9 cellular contexts compared by ENCODE assay signal in genomic region chr5:11904270-11904906, GRCh38. TPM values are rescaled to one million over a fixed set of nuclear protein-coding genes. Genes with fewer than 3 reads are reported as not detected.
A peak's percentile ranks its signal among the peaks of the same experiment; 100 is the strongest.
DNase-seq lines count a peak whose midpoint lies in the region; ATAC-seq and TF ChIP-seq lines count a peak whose summit lies in the region.
"Had no signal": no experiment of that assay in that cellular context is flagged by ENCODE, and none has a peak within 500 bp of the region (broad histone marks: within the 10 kb centered on the region; RNA-seq: fewer than 3 reads in every experiment).

TSS of gene CTNND2 (minus strand) at chr5:11904446. CDS start at chr5:11903853, 593 bp downstream.

- H3K27me3 ChIP-seq in thoracic aorta (replicated peaks; ENCODE audit: insufficient read depth): no peaks in the 10 kb centered on the region

- TF ChIP-seq CTCF in astrocyte of the spinal cord (IDR thresholded peaks at IDR 0.05; ENCODE audit: low read depth, low read length) (no peak), thoracic aorta (IDR thresholded peaks at IDR 0.05) (no peak), lower leg skin (IDR thresholded peaks at IDR 0.05) (no peak), GM10248 (IDR thresholded peaks at IDR 0.05; ENCODE audit: control extremely low read depth, extremely low read depth, low read depth, missing control alignments) (no peak)

- H3K4me3 ChIP-seq in astrocyte of the spinal cord (ENCODE audit: low read depth, low read length): peak within 1 kb of the TSS; percentile 44
- H3K4me3 ChIP-seq in thoracic aorta: peak within 1 kb of the TSS; percentile 29
- H3K4me3 ChIP-seq in lower leg skin (ENCODE audit: low read depth, poor library complexity, severe bottlenecking): no peak within 1 kb of the TSS
- H3K4me3 ChIP-seq: SJSA1 had no signal

- no peak for ATAC-seq in thoracic aorta (ENCODE audit: insufficient number of reproducible peaks, low FRiP score, low read depth)

- WGBS in lower leg skin, 2 donors: 2% methylated on average over 31 to 38 of the region's 63 CpGs

- peak; percentile 20 for DNase-seq in NCI-H345 (lab: John Stamatoyannopoulos, UW)
- no peak for DNase-seq in NCI-H345 treated with DMSO at 0.1 percent for 48 hours (lab: John Stamatoyannopoulos, UW; ENCODE audit: unreplicated experiment)
- DNase-seq in NCI-H1417 treated with DMSO at 0.1 percent for 48 hours (lab: John Stamatoyannopoulos, UW): peak; percentile 36
- peak; percentile 65 for DNase-seq in astrocyte of the spinal cord (ENCODE audit: low read depth, low spot score)
- peak; percentile 92 for DNase-seq in islet precursor cell
- no peak for DNase-seq in thoracic aorta (ENCODE audit: low spot score)
- no peak for DNase-seq in lower leg skin (ENCODE audit: low spot score in 2 of 2)
- DNase-seq in GM10248 (ENCODE audit: extremely low spot score): no peak

- no peaks in the 10 kb centered on the region for H3K9me3 ChIP-seq in thoracic aorta
- H3K9me3 ChIP-seq: SJSA1 had no signal

- intact Hi-C loops in lower leg skin (cut with DNase I; ENCODE audit: low total_unique reads): no loop called here

- TF ChIP-seq POLR2A in lower leg skin (IDR thresholded peaks at IDR 0.05): no peak

- no peak within 1 kb of the TSS for H3K27ac ChIP-seq in thoracic aorta
- H3K27ac ChIP-seq: SJSA1 had no signal

- POLR2A ChIA-PET in GM10248 (lab: Yijun Ruan, JAX): no interaction called here

- no peaks in the 10 kb centered on the region for H3K36me3 ChIP-seq in thoracic aorta
- H3K36me3 ChIP-seq: SJSA1 had no signal

- in situ Hi-C loops in astrocyte of the spinal cord (cut with HindIII; ENCODE audit: low sequenced_read_pairs): no loop called here

- H3K4me1 ChIP-seq in thoracic aorta (ENCODE audit: control insufficient read depth in 1 of 2, low read depth in 2 of 2): peaks cover 0 to 5% of the 10 kb centered on the region in 2 donors

- CTCF ChIA-PET in GM10248 (lab: Yijun Ruan, JAX): no interaction called here

RNA-seq across cellular contexts. Expression of gene CTNND2, which starts in this region (rescaled TPM):
- total RNA-seq in thoracic aorta: not detected
- total RNA-seq in lower leg skin: 1 to 10 TPM in 1 of 4 donors, under 1 TPM in 3; 0.21 to 2.9 (median 0.55) TPM
- total RNA-seq: SJSA1 had no signal

Comparison
In these comparisons a context has a peak if more than half of its experiments do, and no peak if none do; other contexts are left out.
1. DNase-seq: peak in NCI-H345 (single experiment), NCI-H1417 treated with DMSO at 0.1 percent for 48 hours (single experiment), astrocyte of the spinal cord (single experiment) and islet precursor cell (single experiment); none in NCI-H345 treated with DMSO at 0.1 percent for 48 hours (single experiment), thoracic aorta (single experiment), lower leg skin (0 of 2) and GM10248 (single experiment).